In the genomic region with DNA sequence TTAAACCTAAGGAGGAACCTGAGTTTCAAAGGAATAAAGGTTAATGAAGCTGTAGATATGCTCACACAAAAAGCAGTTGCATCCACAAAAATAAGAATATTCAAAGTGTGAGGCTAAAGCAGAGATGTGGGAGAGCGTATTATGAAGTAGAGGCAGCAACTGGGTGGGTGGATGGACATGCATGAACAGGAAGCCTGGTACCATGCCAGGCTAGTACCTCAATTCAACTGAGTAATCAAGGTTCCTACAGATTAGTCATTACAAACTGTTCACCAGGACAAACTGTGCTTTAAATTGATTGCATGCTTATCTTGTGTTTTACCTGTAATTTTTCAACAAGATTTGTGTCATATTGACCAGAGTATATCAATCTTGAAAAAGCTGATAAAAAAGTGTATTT, we compare ENCODE assay signal across 15 cellular contexts.
A peak's percentile ranks its signal among the peaks of the same experiment; 100 is the strongest.
DNase-seq lines count a peak whose midpoint lies in the region; ATAC-seq, FAIRE-seq and TF ChIP-seq lines count a peak whose summit lies in the region.
"Had no signal": no experiment of that assay in that cellular context is flagged by ENCODE, and none has a peak within 500 bp of the region (broad histone marks: within the 10 kb centered on the region; RNA-seq: fewer than 3 reads in every experiment).

No MANE protein-coding gene starts in this region.

- FAIRE-seq in keratinocyte (lab: Jason Lieb, UNC) = peak; percentile 91

- H3K4me1 ChIP-seq in keratinocyte (ENCODE audit: control insufficient read depth, extremely low read depth, insufficient read depth, low read length) (peaks cover 44% of the 10 kb centered on the region), sigmoid colon (no peaks in the 10 kb centered on the region), MM.1S (ENCODE audit: low read length) (peaks cover 21% of the 10 kb centered on the region)

- peaks cover 14% of the 10 kb centered on the region for H3F3A ChIP-seq in MM.1S (ENCODE audit: insufficient read depth, low read length)

- dilution Hi-C loops in keratinocyte (cut with MboI; ENCODE audit: extremely low pct_ligation_motif_present, low sequenced_read_pairs) = no loop called here

- no peak for TF ChIP-seq EP300 in sigmoid colon (IDR thresholded peaks at IDR 0.05)

- ATAC-seq in GM21529 (IDR thresholded peaks at IDR 0.05; ENCODE audit: unreplicated experiment) = peak; percentile 38
- ATAC-seq: gastrocnemius medialis; left cardiac atrium; natural killer cell treated with Interleukin-12 subunit alpha and Interleukin-12 subunit beta and Interleukin-15 and Interleukin-18, amount 100 ng/mL, for 72 hours had no signal

- no peaks in the 10 kb centered on the region for H3K9me2 ChIP-seq in MM.1S (replicated peaks; ENCODE audit: insufficient read depth, low read length)

- H2AFZ ChIP-seq in keratinocyte (ENCODE audit: control insufficient read depth, low read length) (no peak overlapping the region), MM.1S (ENCODE audit: low read length) (no peak overlapping the region)

- H3K9me1 ChIP-seq in keratinocyte (ENCODE audit: control insufficient read depth, extremely low read depth, insufficient read depth, low read length) = no peaks in the 10 kb centered on the region

- H3K4me3 ChIP-seq in GM12865 (ENCODE audit: low read depth, low read length) = no peak overlapping the region
- peak overlapping the region in 2 of 3 experiments; percentile 33 to 36 for H3K4me3 ChIP-seq in keratinocyte (ENCODE audit: control insufficient read depth in 2 of 3, extremely low read depth in 1 of 3, insufficient read depth in 2 of 3, low read depth in 1 of 3, low read length in 3 of 3)
- no peak overlapping the region for H3K4me3 ChIP-seq in sigmoid colon
- no peak overlapping the region for H3K4me3 ChIP-seq in MM.1S (ENCODE audit: low read length)
- H3K4me3 ChIP-seq: gastrocnemius medialis, right lobe of liver had no signal

- WGBS in sigmoid colon, 2 donors = 87 to 89% methylated on average over 1 of the region's 1 CpG

- intact Hi-C loops in sigmoid colon (cut with DNase I) = no loop called here

- no peaks in the 10 kb centered on the region for H3K9me3 ChIP-seq in keratinocyte (ENCODE audit: control insufficient read depth, low read depth, low read length)
- H3K9me3 ChIP-seq in sigmoid colon = no peaks in the 10 kb centered on the region
- no peaks in the 10 kb centered on the region for H3K9me3 ChIP-seq in MM.1S (replicated peaks; ENCODE audit: insufficient read depth, low read length)
- H3K9me3 ChIP-seq: gastrocnemius medialis, right lobe of liver had no signal

- H3K9ac ChIP-seq in keratinocyte (ENCODE audit: control insufficient read depth, extremely low read depth, insufficient read depth, low read length) (no peak overlapping the region), MM.1S (ENCODE audit: low read length) (no peak overlapping the region)

- no peaks in the 10 kb centered on the region for H3K79me2 ChIP-seq in keratinocyte (ENCODE audit: control insufficient read depth, insufficient read depth, low read length)
- no peaks in the 10 kb centered on the region for H3K79me2 ChIP-seq in MM.1S (ENCODE audit: low read length)

- no peak for TF ChIP-seq POLR2A in sigmoid colon (IDR thresholded peaks at IDR 0.05)

- peak overlapping the region; percentile 78 for H3K4me2 ChIP-seq in keratinocyte (ENCODE audit: control insufficient read depth, extremely low read depth, insufficient read depth, low read depth, low read length)
- no peak overlapping the region for H3K4me2 ChIP-seq in MM.1S (ENCODE audit: low read depth, low read length)

- H3K27me3 ChIP-seq in keratinocyte (ENCODE audit: control insufficient read depth, extremely low read depth, insufficient read depth, low read length) (no peaks in the 10 kb centered on the region), sigmoid colon (no peaks in the 10 kb centered on the region), MM.1S (replicated peaks; ENCODE audit: insufficient read depth, low read length) (no peaks in the 10 kb centered on the region)
- H3K27me3 ChIP-seq: gastrocnemius medialis, right lobe of liver had no signal

- no peak for TF ChIP-seq CTCF in GM12865 (IDR thresholded peaks at IDR 0.05; ENCODE audit: insufficient read depth, low read depth, low read length, missing control alignments)
- no peak for TF ChIP-seq CTCF in keratinocyte (optimal IDR thresholded peaks at IDR 0.05 in 1 of 3, IDR thresholded peaks at IDR 0.05 in 1 of 3, conservative IDR thresholded peaks at IDR 0.05 in 1 of 3; ENCODE audit: extremely low read depth in 1 of 3, insufficient read depth in 2 of 3, low read length in 3 of 3)
- TF ChIP-seq CTCF in sigmoid colon (IDR thresholded peaks at IDR 0.05) = no peak
- no peak for TF ChIP-seq CTCF in MM.1S (IDR thresholded peaks at IDR 0.05; ENCODE audit: low read length)

- H3K27ac ChIP-seq in keratinocyte (ENCODE audit: control insufficient read depth, insufficient read depth, low read length) (no peak overlapping the region), sigmoid colon (no peak overlapping the region), MM.1S (ENCODE audit: low read length) (no peak overlapping the region)
- H3K27ac ChIP-seq: gastrocnemius medialis, right lobe of liver had no signal

- no peaks in the 10 kb centered on the region for H3K36me3 ChIP-seq in keratinocyte (ENCODE audit: control insufficient read depth in 2 of 2, extremely low read depth in 1 of 2, insufficient read depth in 2 of 2, low read length in 2 of 2)
- no peaks in the 10 kb centered on the region for H3K36me3 ChIP-seq in sigmoid colon
- no peaks in the 10 kb centered on the region for H3K36me3 ChIP-seq in MM.1S (replicated peaks; ENCODE audit: insufficient read depth, low read length)
- H3K36me3 ChIP-seq: gastrocnemius medialis, right lobe of liver had no signal

- peak; percentile 30 for DNase-seq in GM12865 (ENCODE audit: low read depth)
- DNase-seq in NCI-H69 (lab: John Stamatoyannopoulos, UW) = peak; percentile 95
- peak; percentile 48 for DNase-seq in keratinocyte (ENCODE audit: low read depth, low spot score)
- no peak for DNase-seq in sigmoid colon
- DNase-seq in MM.1S = no peak
- no peak for DNase-seq in cerebellar cortex (ENCODE audit: low spot score)
- no peak for DNase-seq in mesenteric fat pad (ENCODE audit: low spot score)
- DNase-seq: activated CD4-positive, CD25-positive, alpha-beta regulatory T cell treated with anti-CD3 and anti-CD28 coated beads, Interleukin-2, amount 50 U/mL, for 72 hours; activated T-cell treated with anti-CD3 and anti-CD28 coated beads, Interleukin-2, amount 50 U/mL, for 24 hours; gastrocnemius medialis; GF-D8; left cardiac atrium; right lobe of liver had no signal

- H4K20me1 ChIP-seq in keratinocyte (ENCODE audit: control insufficient read depth, extremely low read depth, insufficient read depth, low read length) (no peaks in the 10 kb centered on the region), MM.1S (ENCODE audit: insufficient read depth, low read length) (no peaks in the 10 kb centered on the region)

Comparison
In these comparisons a context has a peak if more than half of its experiments do, and no peak if none do; other contexts are left out.
1. DNase-seq: peak in GM12865 (single experiment), NCI-H69 (single experiment) and keratinocyte (single experiment); none in sigmoid colon (single experiment), MM.1S (single experiment), cerebellar cortex (single experiment) and mesenteric fat pad (single experiment).
2. H3K4me3 ChIP-seq: peak in keratinocyte (2 of 3); none in GM12865 (single experiment), sigmoid colon (0 of 4) and MM.1S (single experiment).